ENCODE assay signal across 13 cellular contexts in the genomic region with DNA sequence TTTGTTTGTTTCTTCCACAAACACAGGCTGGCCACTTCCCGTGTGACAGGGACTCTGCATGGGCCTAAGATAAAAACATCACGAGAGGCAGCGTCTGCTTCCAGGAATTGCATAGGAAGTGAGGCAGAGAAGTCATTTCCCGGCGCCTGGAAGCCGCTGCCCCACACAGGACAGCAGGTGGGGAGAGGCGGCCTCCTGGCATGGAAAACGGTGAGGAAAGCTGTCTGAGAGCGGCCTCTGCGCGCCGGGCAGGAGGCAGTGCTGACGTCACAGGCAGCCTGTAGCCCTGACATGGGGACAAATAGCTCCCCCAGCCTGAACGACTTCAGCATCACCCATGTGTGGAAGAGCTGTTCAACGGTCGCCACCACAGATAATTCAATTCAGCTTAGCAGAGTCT.
A peak's percentile ranks its signal among the peaks of the same experiment; 100 is the strongest.
DNase-seq lines count a peak whose midpoint lies in the region; ATAC-seq and TF ChIP-seq lines count a peak whose summit lies in the region.
"Had no signal": no experiment of that assay in that cellular context is flagged by ENCODE, and none has a peak within 500 bp of the region (broad histone marks: within the 10 kb centered on the region; RNA-seq: fewer than 3 reads in every experiment).

No MANE protein-coding gene starts in this region.

- peaks cover 44 to 100% (median 83%) of the 10 kb centered on the region in 10 experiments for H3K4me1 ChIP-seq in BLaER1 treated with 17β-estradiol and CSF1 and Interleukin-3, amounts not matched to agents 10 nM and 100 nM
- H3K4me1 ChIP-seq in OCI-LY3 (ENCODE audit: low read length) (peaks cover 70% of the 10 kb centered on the region), mucosa of descending colon (ENCODE audit: low read depth) (no peaks in the 10 kb centered on the region)

- H4K20me1 ChIP-seq in BLaER1 treated with 17β-estradiol and CSF1 and Interleukin-3, amounts not matched to agents 10 nM and 100 nM, result no peaks in the 10 kb centered on the region; a peak in 1 of 22 replicates
- H4K20me1 ChIP-seq in OCI-LY3 (ENCODE audit: insufficient read depth, low read length), result no peaks in the 10 kb centered on the region

- peak overlapping the region in 10 of 11 experiments; percentile 16 to 69 (median 58); a peak in 18 of 22 replicates for H3K27ac ChIP-seq in BLaER1 treated with 17β-estradiol and CSF1 and Interleukin-3, amounts not matched to agents 10 nM and 100 nM
- H3K27ac ChIP-seq in OCI-LY3 (ENCODE audit: low read length), result peak overlapping the region; percentile 94

- POLR2A ChIA-PET in activated CD8-positive, alpha-beta T cell treated with anti-CD3 and anti-CD28 coated beads, Interleukin-2, amount 10 ng/mL, durations not matched to agents 7 days and 5 days (lab: Charles Lee), result no interaction called here

- no peaks in the 10 kb centered on the region for H3K36me3 Mint-ChIP-seq in activated CD8-positive, alpha-beta T cell treated with anti-CD3 and anti-CD28 coated beads, Interleukin-2, amount 10 ng/mL, durations not matched to agents 7 days and 5 days (ENCODE audit: low read depth)
- H3K36me3 Mint-ChIP-seq: T-cell had no signal

- H3K9ac ChIP-seq in BLaER1 treated with 17β-estradiol and CSF1 and Interleukin-3, amounts not matched to agents 10 nM and 100 nM, result peak overlapping the region; percentile 5 to 70 (median 48); a peak in 17 of 22 replicates
- H3K9ac ChIP-seq in OCI-LY3 (ENCODE audit: low read length), result peak overlapping the region; percentile 86

- peak overlapping the region; percentile 78 to 98 (median 91) for H3K4me2 ChIP-seq in BLaER1 treated with 17β-estradiol and CSF1 and Interleukin-3, amounts not matched to agents 10 nM and 100 nM
- H3K4me2 ChIP-seq in OCI-LY3 (ENCODE audit: low read length), result peak overlapping the region; percentile 87

- no peaks in the 10 kb centered on the region for H3K9me3 Mint-ChIP-seq in activated CD8-positive, alpha-beta T cell treated with anti-CD3 and anti-CD28 coated beads, Interleukin-2, amount 10 ng/mL, durations not matched to agents 7 days and 5 days (ENCODE audit: insufficient read depth)
- H3K9me3 Mint-ChIP-seq: central memory CD8-positive, alpha-beta T cell; T-cell had no signal

- peaks cover 0 to 10% (median 0%) of the 10 kb centered on the region in 11 experiments; a peak in 1 of 22 replicates for H3K27me3 ChIP-seq in BLaER1 treated with 17β-estradiol and CSF1 and Interleukin-3, amounts not matched to agents 10 nM and 100 nM
- H3K27me3 ChIP-seq in OCI-LY3 (ENCODE audit: low read depth, low read length), result no peaks in the 10 kb centered on the region

- no peak overlapping the region for H3K4me3 Mint-ChIP-seq in activated CD8-positive, alpha-beta T cell treated with anti-CD3 and anti-CD28 coated beads, Interleukin-2, amount 10 ng/mL, durations not matched to agents 7 days and 5 days
- H3K4me3 Mint-ChIP-seq: central memory CD8-positive, alpha-beta T cell; T-cell had no signal

- ATAC-seq in mucosa of descending colon (peak; percentile 7), GM18519 (IDR thresholded peaks at IDR 0.05; ENCODE audit: low FRiP score, unreplicated experiment) (no peak)
- ATAC-seq in activated CD8-positive, alpha-beta T cell treated with anti-CD3 and anti-CD28 coated beads, Interleukin-2, amount 10 ng/mL, durations not matched to agents 7 days and 5 days, result no peak
- ATAC-seq: HCT116, T-cell had no signal

- no peaks in the 10 kb centered on the region for H3K79me2 ChIP-seq in OCI-LY3 (ENCODE audit: low read length)

- no peaks in the 10 kb centered on the region for H3K36me3 ChIP-seq in BLaER1 treated with 17β-estradiol and CSF1 and Interleukin-3, amounts not matched to agents 10 nM and 100 nM
- H3K36me3 ChIP-seq in OCI-LY3 (replicated peaks; ENCODE audit: low read depth, low read length) (no peaks in the 10 kb centered on the region), mucosa of descending colon (ENCODE audit: low read depth) (no peaks in the 10 kb centered on the region)

- no peak overlapping the region for H2AFZ ChIP-seq in OCI-LY3 (ENCODE audit: low read depth, low read length)

- no peaks in the 10 kb centered on the region for H3K4me1 Mint-ChIP-seq in activated CD8-positive, alpha-beta T cell treated with anti-CD3 and anti-CD28 coated beads, Interleukin-2, amount 10 ng/mL, durations not matched to agents 7 days and 5 days (ENCODE audit: low read depth)
- H3K4me1 Mint-ChIP-seq: central memory CD8-positive, alpha-beta T cell had no signal

- no peak for TF ChIP-seq CTCF in OCI-LY3 (IDR thresholded peaks at IDR 0.05; ENCODE audit: low read depth, low read length)
- TF ChIP-seq CTCF in fibroblast of pulmonary artery (IDR thresholded peaks at IDR 0.05; ENCODE audit: low read length, missing control alignments), result no peak
- TF ChIP-seq CTCF in mucosa of descending colon (IDR thresholded peaks at IDR 0.05), result no peak

- CTCF ChIA-PET in activated CD8-positive, alpha-beta T cell treated with anti-CD3 and anti-CD28 coated beads, Interleukin-2, amount 10 ng/mL, durations not matched to agents 7 days and 5 days (lab: Charles Lee), result no interaction called here

- intact Hi-C loops in mucosa of descending colon (cut with DNase I, micrococcal nuclease), result no loop called here

- no peaks in the 10 kb centered on the region for H3K9me3 ChIP-seq in BLaER1 treated with 17β-estradiol and CSF1 and Interleukin-3, amounts not matched to agents 10 nM and 100 nM (replicated peaks in 1 of 11)
- no peaks in the 10 kb centered on the region for H3K9me3 ChIP-seq in OCI-LY3 (ENCODE audit: insufficient read depth, low read length)
- H3K9me3 ChIP-seq in mucosa of descending colon, result no peaks in the 10 kb centered on the region

- peak overlapping the region in 7 of 10 experiments; percentile 6 to 54 (median 23); a peak in 8 of 20 replicates for H3K4me3 ChIP-seq in BLaER1 treated with 17β-estradiol and CSF1 and Interleukin-3, amounts not matched to agents 10 nM and 100 nM
- H3K4me3 ChIP-seq in OCI-LY3 (ENCODE audit: low read length), result peak overlapping the region; percentile 61
- no peak overlapping the region for H3K4me3 ChIP-seq in fibroblast of pulmonary artery (replicated peaks; ENCODE audit: low read depth, low read length)
- no peak overlapping the region for H3K4me3 ChIP-seq in mucosa of descending colon

- no peak overlapping the region for H3K27ac Mint-ChIP-seq in activated CD8-positive, alpha-beta T cell treated with anti-CD3 and anti-CD28 coated beads, Interleukin-2, amount 10 ng/mL, durations not matched to agents 7 days and 5 days
- H3K27ac Mint-ChIP-seq: T-cell had no signal

- DNase-seq in fibroblast of pulmonary artery (ENCODE audit: low read depth), result peak; percentile 83
- no peak for DNase-seq in mucosa of descending colon
- DNase-seq in activated CD8-positive, alpha-beta T cell treated with anti-CD3 and anti-CD28 coated beads, Interleukin-2, amount 10 ng/mL, durations not matched to agents 7 days and 5 days, result no peak
- no peak for DNase-seq in NCI-H1694 (lab: John Stamatoyannopoulos, UW)
- no peak for DNase-seq in ecto neural progenitor cell (ENCODE audit: low spot score)
- DNase-seq: Calu3, NCI-H2029 treated with DMSO at 0.1 percent for 48 hours, T-cell had no signal

- H3K27me3 Mint-ChIP-seq in activated CD8-positive, alpha-beta T cell treated with anti-CD3 and anti-CD28 coated beads, Interleukin-2, amount 10 ng/mL, durations not matched to agents 7 days and 5 days (ENCODE audit: low read depth), result no peaks in the 10 kb centered on the region
- H3K27me3 Mint-ChIP-seq: central memory CD8-positive, alpha-beta T cell had no signal

Comparison
In these comparisons a context has a peak if more than half of its experiments do, and no peak if none do; other contexts are left out.
1. H3K4me3 ChIP-seq: peak in BLaER1 treated with 17β-estradiol and CSF1 and Interleukin-3, amounts not matched to agents 10 nM and 100 nM (7 of 10) and OCI-LY3 (single experiment); none in fibroblast of pulmonary artery (single experiment) and mucosa of descending colon (single experiment).